ENCODE assay signal across 9 cellular contexts in the genomic region with DNA sequence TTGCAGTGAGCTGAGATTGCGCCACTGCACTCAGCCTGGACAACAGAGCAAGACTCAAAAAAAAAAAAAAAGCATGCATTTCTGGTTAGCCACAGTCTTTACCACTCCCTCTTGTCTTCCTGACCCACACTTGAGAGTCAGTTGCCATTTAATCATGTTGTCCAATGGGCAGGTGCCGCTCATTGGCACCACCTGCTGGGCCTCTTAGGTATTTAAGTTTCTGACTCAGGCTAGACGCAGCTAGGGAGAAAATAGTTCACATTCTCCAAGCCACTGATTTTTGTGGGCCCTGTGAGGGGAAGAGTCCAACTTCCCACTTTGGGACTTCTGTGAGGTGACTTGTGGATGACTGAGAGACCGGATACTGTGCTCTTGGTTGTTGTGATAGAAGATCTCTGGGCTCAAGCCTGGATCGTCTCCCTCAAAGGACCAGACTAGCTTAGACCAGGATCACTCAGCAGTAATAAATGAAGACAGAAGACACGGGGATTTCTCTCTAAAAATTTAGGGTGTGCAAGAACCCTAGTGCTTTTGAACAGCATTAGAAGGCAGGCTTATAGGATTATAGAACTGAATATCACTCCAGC. TPM values are rescaled to one million over a fixed set of nuclear protein-coding genes. Genes with fewer than 3 reads are reported as not detected.
A peak's percentile ranks its signal among the peaks of the same experiment; 100 is the strongest.
DNase-seq lines count a peak whose midpoint lies in the region; FAIRE-seq and TF ChIP-seq lines count a peak whose summit lies in the region.
"Had no signal": no experiment of that assay in that cellular context is flagged by ENCODE, and none has a peak within 500 bp of the region (broad histone marks: within the 10 kb centered on the region; RNA-seq: fewer than 3 reads in every experiment).

No MANE protein-coding gene starts in this region.

- no peaks in the 10 kb centered on the region for H3K9me2 ChIP-seq in MM.1S (replicated peaks; ENCODE audit: insufficient read depth, low read length)

- H3K4me1 ChIP-seq in MM.1S (ENCODE audit: low read length): no peaks in the 10 kb centered on the region
- no peaks in the 10 kb centered on the region for H3K4me1 ChIP-seq in astrocyte (ENCODE audit: insufficient read depth, low read length)
- no peaks in the 10 kb centered on the region for H3K4me1 ChIP-seq in neutrophil (ENCODE audit: control insufficient read depth in 1 of 2, insufficient read depth in 1 of 2, low read depth in 1 of 2, low read length in 1 of 2)
- H3K4me1 ChIP-seq in esophagus squamous epithelium: no peaks in the 10 kb centered on the region

- H3K4me3 Mint-ChIP-seq in astrocyte (ENCODE audit: unreplicated experiment): no peak overlapping the region

- H3K27me3 ChIP-seq in MM.1S (replicated peaks; ENCODE audit: insufficient read depth, low read length) (no peaks in the 10 kb centered on the region), astrocyte (ENCODE audit: insufficient read depth, low read length) (no peaks in the 10 kb centered on the region), neutrophil (peaks cover 37% of the 10 kb centered on the region), esophagus squamous epithelium (no peaks in the 10 kb centered on the region)

- TF ChIP-seq POLR2A in esophagus squamous epithelium (IDR thresholded peaks at IDR 0.05): no peak

- H3K4me3 ChIP-seq in MM.1S (ENCODE audit: low read length) (no peak overlapping the region), astrocyte (ENCODE audit: insufficient read depth, low read depth, low read length) (no peak overlapping the region), neutrophil (ENCODE audit: low read depth in 1 of 2, low read length in 1 of 2) (no peak overlapping the region), esophagus squamous epithelium (no peak overlapping the region)

- peak; percentile 51 for TF ChIP-seq CTCF in GM20000 (IDR thresholded peaks at IDR 0.05; ENCODE audit: extremely low read depth, missing control alignments)
- TF ChIP-seq CTCF in MM.1S (IDR thresholded peaks at IDR 0.05; ENCODE audit: low read length): peak; percentile 58
- TF ChIP-seq CTCF in astrocyte (IDR thresholded peaks at IDR 0.05; ENCODE audit: insufficient read depth, low read depth, low read length): peak; percentile 44
- TF ChIP-seq CTCF in neutrophil (IDR thresholded peaks at IDR 0.05): peak; percentile 65
- TF ChIP-seq CTCF in esophagus squamous epithelium (IDR thresholded peaks at IDR 0.05): peak in 3 of 6 experiments; percentile 14 to 50 (median 19)

- H3K9ac ChIP-seq in MM.1S (ENCODE audit: low read length) (no peak overlapping the region), astrocyte (ENCODE audit: low read length) (no peak overlapping the region)

- no peaks in the 10 kb centered on the region for H3F3A ChIP-seq in MM.1S (ENCODE audit: insufficient read depth, low read length)

- no peaks in the 10 kb centered on the region for H3K4me1 Mint-ChIP-seq in astrocyte (ENCODE audit: low read depth, unreplicated experiment)

- H3K79me2 ChIP-seq in MM.1S (ENCODE audit: low read length) (no peaks in the 10 kb centered on the region), astrocyte (ENCODE audit: insufficient read depth, low read length) (no peaks in the 10 kb centered on the region)

- H4K20me1 ChIP-seq in MM.1S (ENCODE audit: insufficient read depth, low read length) (no peaks in the 10 kb centered on the region), astrocyte (ENCODE audit: insufficient read depth, low read length) (no peaks in the 10 kb centered on the region)

- no peaks in the 10 kb centered on the region for H3K36me3 Mint-ChIP-seq in astrocyte (ENCODE audit: low read depth, unreplicated experiment)

- H3K27ac ChIP-seq in MM.1S (ENCODE audit: low read length) (no peak overlapping the region), astrocyte (ENCODE audit: low read depth, low read length) (no peak overlapping the region), neutrophil (no peak overlapping the region), esophagus squamous epithelium (no peak overlapping the region)

- H3K36me3 ChIP-seq in MM.1S (replicated peaks; ENCODE audit: insufficient read depth, low read length): no peaks in the 10 kb centered on the region
- no peaks in the 10 kb centered on the region for H3K36me3 ChIP-seq in astrocyte (ENCODE audit: insufficient read depth, low read length)
- no peaks in the 10 kb centered on the region for H3K36me3 ChIP-seq in neutrophil
- H3K36me3 ChIP-seq in esophagus squamous epithelium: no peaks in the 10 kb centered on the region

- H2AFZ ChIP-seq in MM.1S (ENCODE audit: low read length) (no peak overlapping the region), astrocyte (ENCODE audit: low read depth, low read length) (no peak overlapping the region)

- DNase-seq in DMS 273 (lab: John Stamatoyannopoulos, UW; ENCODE audit: unreplicated experiment) (peak; percentile 53), DMS 273 treated with DMSO at 0.1 percent for 48 hours (lab: John Stamatoyannopoulos, UW) (no peak), GM20000 (ENCODE audit: low spot score) (peak; percentile 45), MM.1S (peak; percentile 46), astrocyte (ENCODE audit: low read depth) (no peak), inferior parietal cortex (ENCODE audit: extremely low spot score) (no peak), esophagus squamous epithelium (lab: John Stamatoyannopoulos, UW) (no peak)

- no peak overlapping the region for H3K4me2 ChIP-seq in MM.1S (ENCODE audit: low read depth, low read length)
- H3K4me2 ChIP-seq in astrocyte (ENCODE audit: low read length): no peak overlapping the region

- intact Hi-C loops in esophagus squamous epithelium (cut with DNase I): no loop called here

- 54 to 80% methylated on average over 5 of the region's 6 CpGs for WGBS in esophagus squamous epithelium, 2 donors

- no peak for FAIRE-seq in astrocyte (lab: Jason Lieb, UNC)
- FAIRE-seq: A204.1 had no signal

- H3K27me3 Mint-ChIP-seq in astrocyte (ENCODE audit: low read depth, unreplicated experiment): peaks cover 16% of the 10 kb centered on the region

- H3K9me3 Mint-ChIP-seq in astrocyte (ENCODE audit: unreplicated experiment): no peaks in the 10 kb centered on the region

- H3K9me3 ChIP-seq in MM.1S (replicated peaks; ENCODE audit: insufficient read depth, low read length) (no peaks in the 10 kb centered on the region), astrocyte (ENCODE audit: insufficient read depth, low read depth, low read length) (no peaks in the 10 kb centered on the region), neutrophil (no peaks in the 10 kb centered on the region), esophagus squamous epithelium (no peaks in the 10 kb centered on the region)

- no peak overlapping the region for H3K27ac Mint-ChIP-seq in astrocyte (ENCODE audit: unreplicated experiment)

RNA-seq across cellular contexts. Expression of gene SORCS3, which starts 26.8 kb away (rescaled TPM):
- total RNA-seq in astrocyte: 0.91 and 1.00 TPM in 2 replicates
- not detected for total RNA-seq in esophagus squamous epithelium

Comparison
In these comparisons a context has a peak if more than half of its experiments do, and no peak if none do; other contexts are left out.
1. DNase-seq: peak in DMS 273 (single experiment), GM20000 (single experiment) and MM.1S (single experiment); none in DMS 273 treated with DMSO at 0.1 percent for 48 hours (single experiment), astrocyte (single experiment), inferior parietal cortex (single experiment) and esophagus squamous epithelium (single experiment).